Comparison of ENCODE assay signal across 16 cellular contexts in genomic region chr2:45452866-45453265, GRCh38.
DNase-seq lines count a peak whose midpoint lies in the region; ATAC-seq and TF ChIP-seq lines count a peak whose summit lies in the region.
"Had no signal": no experiment of that assay in that cellular context is flagged by ENCODE, and none has a peak within 500 bp of the region (broad histone marks: within the 10 kb centered on the region; RNA-seq: fewer than 3 reads in every experiment).

No MANE protein-coding gene starts in this region.

- H3K4me1 ChIP-seq in right atrium auricular region (no peaks in the 10 kb centered on the region), hepatocyte (ENCODE audit: insufficient read depth) (no peaks in the 10 kb centered on the region), breast epithelium (no peaks in the 10 kb centered on the region)

- H4K20me1 ChIP-seq in hepatocyte (ENCODE audit: insufficient read depth, poor library complexity, severe bottlenecking), result no peaks in the 10 kb centered on the region

- H3K9me3 ChIP-seq in right atrium auricular region (no peaks in the 10 kb centered on the region), hepatocyte (ENCODE audit: low read depth) (no peaks in the 10 kb centered on the region), breast epithelium (no peaks in the 10 kb centered on the region)
- H3K9me3 ChIP-seq: gastroesophageal sphincter had no signal

- no peak overlapping the region for H3K27ac ChIP-seq in right atrium auricular region
- peak overlapping the region; percentile 51 for H3K27ac ChIP-seq in brain microvascular endothelial cell
- H3K27ac ChIP-seq in hepatocyte, result no peak overlapping the region
- no peak overlapping the region for H3K27ac ChIP-seq in breast epithelium
- H3K27ac ChIP-seq: 22Rv1, gastroesophageal sphincter had no signal

- intact Hi-C loops in Right ventricle myocardium inferior (cut with DNase I) (no loop called here), breast epithelium (cut with DNase I; ENCODE audit: low total_unique reads) (no loop called here)

- no peak overlapping the region for H3K4me3 ChIP-seq in right atrium auricular region
- no peak overlapping the region for H3K4me3 ChIP-seq in brain microvascular endothelial cell (ENCODE audit: low read depth, low read length)
- no peak overlapping the region for H3K4me3 ChIP-seq in hepatocyte
- no peak overlapping the region for H3K4me3 ChIP-seq in breast epithelium
- H3K4me3 ChIP-seq: gastroesophageal sphincter had no signal

- TF ChIP-seq CTCF in right atrium auricular region (IDR thresholded peaks at IDR 0.05) (no peak), brain microvascular endothelial cell (IDR thresholded peaks at IDR 0.05; ENCODE audit: low read depth, low read length, missing control alignments) (no peak), hepatocyte (IDR thresholded peaks at IDR 0.05; ENCODE audit: poor library complexity) (no peak), breast epithelium (IDR thresholded peaks at IDR 0.05) (no peak)

- no peaks in the 10 kb centered on the region for H3K36me3 ChIP-seq in right atrium auricular region
- H3K36me3 ChIP-seq in brain microvascular endothelial cell (replicated peaks), result no peaks in the 10 kb centered on the region
- H3K36me3 ChIP-seq in hepatocyte (replicated peaks; ENCODE audit: insufficient read depth, low read depth), result no peaks in the 10 kb centered on the region
- H3K36me3 ChIP-seq in breast epithelium, result no peaks in the 10 kb centered on the region
- H3K36me3 ChIP-seq: gastroesophageal sphincter had no signal

- no peaks in the 10 kb centered on the region for H3K79me2 ChIP-seq in hepatocyte

- H3K4me2 ChIP-seq in hepatocyte, result no peak overlapping the region

- 45% methylated on average over 4 of the region's 4 CpGs for WGBS in hepatocyte (ENCODE audit: low lambda C conversion rate, missing lambda C conversion rate)

- DNase-seq in Right ventricle myocardium inferior (ENCODE audit: missing footprints) (peak; percentile 53), right atrium auricular region (ENCODE audit: low spot score) (no peak), brain microvascular endothelial cell (peak; percentile 76), hepatocyte (ENCODE audit: low spot score) (peak; percentile 13), breast epithelium (ENCODE audit: low spot score in 2 of 2) (no peak), RKO (ENCODE audit: low spot score) (no peak), DMS153 treated with DMSO at 0.1 percent for 48 hours (lab: John Stamatoyannopoulos, UW; ENCODE audit: unreplicated experiment) (no peak)
- DNase-seq: activated naive CD4-positive, alpha-beta T cell treated with anti-CD3 and anti-CD28 coated beads, Interleukin-2, amount 50 U/mL, for 16 hours; dermis blood vessel endothelial cell; kidney; stimulated activated CD4-positive, alpha-beta T cell treated with anti-CD3 and anti-CD28 coated beads, Interleukin-4, amount 100 ng/mL, for 24 hours; stimulated activated naive B cell treated with anti-CD40 and anti-IgM and Interleukin-4, amounts not matched to agents 10 μg/mL and 1 μg/mL and 100 μg/mL, for 72 hours had no signal

- ATAC-seq in Right ventricle myocardium inferior, result peak; percentile 80
- ATAC-seq in HG03139 (IDR thresholded peaks at IDR 0.05; ENCODE audit: unreplicated experiment), result no peak
- ATAC-seq: gastroesophageal sphincter; stimulated activated naive B cell treated with anti-CD40 and anti-IgM and Interleukin-4, amounts not matched to agents 10 μg/mL and 1 μg/mL and 100 μg/mL, for 72 hours; WTC11 had no signal

- TF ChIP-seq POLR2A in breast epithelium (IDR thresholded peaks at IDR 0.05), result no peak

- H3K27me3 ChIP-seq in right atrium auricular region (no peaks in the 10 kb centered on the region), brain microvascular endothelial cell (replicated peaks) (no peaks in the 10 kb centered on the region), hepatocyte (no peaks in the 10 kb centered on the region), breast epithelium (no peaks in the 10 kb centered on the region)
- H3K27me3 ChIP-seq: gastroesophageal sphincter had no signal

- H2AFZ ChIP-seq in hepatocyte, result no peak overlapping the region

- in situ Hi-C loops in brain microvascular endothelial cell (cut with HindIII; ENCODE audit: low pct_ligation_motif_present, low sequenced_read_pairs), result no loop called here

- no peaks in the 10 kb centered on the region for H3K9me2 ChIP-seq in hepatocyte (replicated peaks; ENCODE audit: insufficient read depth)

Comparison
In these comparisons a context has a peak if more than half of its experiments do, and no peak if none do; other contexts are left out.
1. DNase-seq: peak in Right ventricle myocardium inferior (single experiment), brain microvascular endothelial cell (single experiment) and hepatocyte (single experiment); none in right atrium auricular region (single experiment), breast epithelium (0 of 2), RKO (single experiment) and DMS153 treated with DMSO at 0.1 percent for 48 hours (single experiment).